Comparison of ENCODE assay signal across 13 cellular contexts in genomic region chr12:12776261-12776660, GRCh38. TPM values are rescaled to one million over a fixed set of nuclear protein-coding genes. Genes with fewer than 3 reads are reported as not detected.
A peak's percentile ranks its signal among the peaks of the same experiment; 100 is the strongest.
DNase-seq lines count a peak whose midpoint lies in the region; ATAC-seq, FAIRE-seq and TF ChIP-seq lines count a peak whose summit lies in the region.
"Had no signal": no experiment of that assay in that cellular context is flagged by ENCODE, and none has a peak within 500 bp of the region (broad histone marks: within the 10 kb centered on the region; RNA-seq: fewer than 3 reads in every experiment).

No MANE protein-coding gene starts in this region.

- CTCF ChIA-PET in A549 (lab: Yijun Ruan, JAX), result interaction anchor here (0.9 to 1.0 kb wide), 2 partner anchors 36 to 39 kb away, joined by 3 to 5 read pairs; no protein-coding TSS in a partner anchor

- in situ Hi-C loops in KBM-7 (cut with MboI; ENCODE audit: low pct_unique_long_range_greater_than_20kb, low sequenced_read_pairs), result loop anchor here (25.0 kb wide), 1 partner anchor 436 kb away; no protein-coding TSS in a partner anchor

- no peaks in the 10 kb centered on the region for H3K9me3 ChIP-seq in A549
- H3K9me3 ChIP-seq: thyroid gland had no signal

- ATAC-seq in A549 (peak; percentile 13 to 51; a peak in 1 of 6 replicates), esophagus mucosa (peak; percentile 32), HG02970 (IDR thresholded peaks at IDR 0.05; ENCODE audit: low FRiP score, unreplicated experiment) (no peak)
- ATAC-seq: WTC11 had no signal

- TF ChIP-seq CTCF in A549 (IDR thresholded peaks at IDR 0.05), result no peak

- 0 out of 3 replicates have a peak overlapping the region, but pooled peaks have one; percentile 23 for H3K4me2 ChIP-seq in A549

- WGBS in A549 (ENCODE audit: missing lambda C conversion rate), result 54% methylated on average over 5 of the region's 5 CpGs

- DNase-seq in A549 (ENCODE audit: low read depth in 1 of 2, low spot score in 1 of 2) (no peak), HT-29 (ENCODE audit: low spot score) (peak; percentile 85), NCI-H526 (lab: John Stamatoyannopoulos, UW) (peak; percentile 77 to 85), CD1c-positive myeloid dendritic cell (ENCODE audit: extremely low spot score) (no peak), KBM-7 (no peak)
- DNase-seq in stimulated activated naive CD4-positive, alpha-beta T cell treated with Interleukin-2 at 50 U/mL for 16 hours (lab: John Stamatoyannopoulos, UW), result no peak
- DNase-seq: activated T-cell treated with anti-CD3 and anti-CD28 coated beads, Interleukin-2, amount 50 U/mL, for 24 hours; right cardiac atrium; thyroid gland had no signal

- H3K4me3 ChIP-seq in A549, result no peak overlapping the region
- H3K4me3 ChIP-seq: thyroid gland had no signal

- POLR2A ChIA-PET in A549 (lab: Yijun Ruan, JAX), result no interaction called here

- no peak for TF ChIP-seq POLR2A in A549 (IDR thresholded peaks at IDR 0.05; ENCODE audit: low read length)

- FAIRE-seq in A549 (lab: Jason Lieb, UNC), result no peak
- FAIRE-seq: endometrium had no signal

- H3K4me1 ChIP-seq in A549, result peaks cover 26% of the 10 kb centered on the region

- TF ChIP-seq EP300 in A549 (IDR thresholded peaks at IDR 0.05), result no peak

- no peak overlapping the region for H3K27ac ChIP-seq in A549
- H3K27ac ChIP-seq: thyroid gland had no signal

- no peak for TF ChIP-seq RAD21 in A549 (conservative IDR thresholded peaks at IDR 0.05 in 1 of 2, IDR thresholded peaks at IDR 0.05 in 1 of 2)

TF ChIP-seq in A549, 52 proteins besides CTCF, POLR2A, EP300 and RAD21:
- TF ChIP-seq HDAC2 (IDR thresholded peaks at IDR 0.05) (no peak), CBX8 (IDR thresholded peaks at IDR 0.05) (peak; percentile 79; the same call in 1 of the 2 replicates), HMGXB4 (CRISPR knock-in tag; IDR thresholded peaks at IDR 0.05; ENCODE audit: borderline replicate concordance) (no peak), ZC3H11A (IDR thresholded peaks at IDR 0.05) (no peak), NPAS2 (CRISPR knock-in tag; IDR thresholded peaks at IDR 0.05; ENCODE audit: borderline replicate concordance) (no peak), EHMT2 (IDR thresholded peaks at IDR 0.05; ENCODE audit: low read depth) (no peak), MAX (IDR thresholded peaks at IDR 0.05) (no peak), ELK1 (IDR thresholded peaks at IDR 0.05; ENCODE audit: low read depth, low read length) (no peak), KDM5A (IDR thresholded peaks at IDR 0.05) (no peak), HOXB5 (CRISPR knock-in tag; IDR thresholded peaks at IDR 0.05) (no peak), RARB (CRISPR knock-in tag; IDR thresholded peaks at IDR 0.05) (no peak), JUN (IDR thresholded peaks at IDR 0.05) (no peak), CBX2 (IDR thresholded peaks at IDR 0.05; ENCODE audit: borderline replicate concordance, low read depth) (no peak), EHF (CRISPR knock-in tag; IDR thresholded peaks at IDR 0.05) (no peak), MAZ (IDR thresholded peaks at IDR 0.05; ENCODE audit: borderline replicate concordance, low read depth, low read length) (no peak), ATOH8 (CRISPR knock-in tag; IDR thresholded peaks at IDR 0.05; ENCODE audit: low read depth) (no peak), SREBF2 (IDR thresholded peaks at IDR 0.05) (no peak), CEBPB (IDR thresholded peaks at IDR 0.05) (peak; percentile 36 to 58; a peak in 3 of 4 replicates), GATA3 (IDR thresholded peaks at IDR 0.05; ENCODE audit: borderline replicate concordance) (0 out of 2 replicates have a peak, but pooled peaks have one; percentile 16), RNF2 (IDR thresholded peaks at IDR 0.05; ENCODE audit: borderline replicate concordance, low read depth) (peak; percentile 41; the same call in 1 of the 2 replicates), FOXS1 (CRISPR knock-in tag; IDR thresholded peaks at IDR 0.05) (no peak), TFCP2L1 (CRISPR knock-in tag; IDR thresholded peaks at IDR 0.05) (no peak), CHD2 (IDR thresholded peaks at IDR 0.05; ENCODE audit: low read length, partially characterized antibody) (no peak), JUNB (IDR thresholded peaks at IDR 0.05) (no peak)

RNA-seq across cellular contexts. Expression of gene APOLD1, which starts 9.2 kb away (rescaled TPM):
- polyA plus RNA-seq in A549 (2011; rRNA removed) (0.93 and 1.3 TPM in 2 replicates), A549 (2017; fragmentation: RNase III; extraction: RNeasy Plus Mini Kit Qiagen cat#74134 plus additional on column Dnase treatment) (0.42 to 0.46 TPM (median 0.44 TPM) in 3 replicates)
- polyA plus RNA-seq in A549 (2012; cell fraction: cytosol; rRNA removed), result 0.21 and 0.26 TPM in 2 replicates
- polyA plus RNA-seq in A549 (2012; cell fraction: nucleus; rRNA removed), result 0.10 and 0.31 TPM in 2 replicates
- polyA minus RNA-seq in A549 (2011; rRNA and poly(A)+ RNA removed), result 1.1 and 1.3 TPM in 2 replicates
- 2.1 and 2.4 TPM in 2 replicates for total RNA-seq in HT-29 (2014; rRNA removed; shearing (Covaris generic))
- total RNA-seq in esophagus mucosa, result 3.1 TPM

RNA-seq across cellular contexts. Expression of gene DDX47, which starts 36.9 kb away (rescaled TPM):
- polyA plus RNA-seq in A549 (2011; rRNA removed), result 118 and 144 TPM in 2 replicates
- 56.1 and 57.2 TPM in 2 replicates for polyA plus RNA-seq in A549 (2012; cell fraction: cytosol; rRNA removed)
- polyA plus RNA-seq in A549 (2012; cell fraction: nucleus; rRNA removed), result 63.1 and 116 TPM in 2 replicates
- 81.6 to 87.3 TPM (median 83.8 TPM) in 3 replicates for polyA plus RNA-seq in A549 (2017; fragmentation: RNase III; extraction: RNeasy Plus Mini Kit Qiagen cat#74134 plus additional on column Dnase treatment)
- 68.9 and 74.6 TPM in 2 replicates for polyA minus RNA-seq in A549 (2011; rRNA and poly(A)+ RNA removed)
- 39.4 and 46.9 TPM in 2 replicates for total RNA-seq in HT-29 (2014; rRNA removed; shearing (Covaris generic))
- 36.5 TPM for total RNA-seq in esophagus mucosa

RNA-seq across cellular contexts. Expression of gene CDKN1B, which starts 59.1 kb away (rescaled TPM):
- polyA plus RNA-seq in A549 (2011; rRNA removed) (20.4 and 26.8 TPM in 2 replicates), A549 (2017; fragmentation: RNase III; extraction: RNeasy Plus Mini Kit Qiagen cat#74134 plus additional on column Dnase treatment) (18.0 to 20.5 TPM (median 20.3 TPM) in 3 replicates)
- polyA plus RNA-seq in A549 (2012; cell fraction: cytosol; rRNA removed), result 8.1 and 9.7 TPM in 2 replicates
- 7.2 and 7.8 TPM in 2 replicates for polyA plus RNA-seq in A549 (2012; cell fraction: nucleus; rRNA removed)
- polyA minus RNA-seq in A549 (2011; rRNA and poly(A)+ RNA removed), result 7.8 and 11.8 TPM in 2 replicates
- total RNA-seq in HT-29 (2014; rRNA removed; shearing (Covaris generic)), result 52.9 and 67.7 TPM in 2 replicates
- 20.4 TPM for total RNA-seq in esophagus mucosa

Comparison
In these comparisons a context has a peak if more than half of its experiments do, and no peak if none do; other contexts are left out.
1. DNase-seq: peak in HT-29 (single experiment) and NCI-H526 (2 of 2); none in A549 (0 of 2), stimulated activated naive CD4-positive, alpha-beta T cell treated with Interleukin-2 at 50 U/mL for 16 hours (single experiment), CD1c-positive myeloid dendritic cell (single experiment) and KBM-7 (single experiment).